ENCODE assay signal across 8 cellular contexts in the genomic region with DNA sequence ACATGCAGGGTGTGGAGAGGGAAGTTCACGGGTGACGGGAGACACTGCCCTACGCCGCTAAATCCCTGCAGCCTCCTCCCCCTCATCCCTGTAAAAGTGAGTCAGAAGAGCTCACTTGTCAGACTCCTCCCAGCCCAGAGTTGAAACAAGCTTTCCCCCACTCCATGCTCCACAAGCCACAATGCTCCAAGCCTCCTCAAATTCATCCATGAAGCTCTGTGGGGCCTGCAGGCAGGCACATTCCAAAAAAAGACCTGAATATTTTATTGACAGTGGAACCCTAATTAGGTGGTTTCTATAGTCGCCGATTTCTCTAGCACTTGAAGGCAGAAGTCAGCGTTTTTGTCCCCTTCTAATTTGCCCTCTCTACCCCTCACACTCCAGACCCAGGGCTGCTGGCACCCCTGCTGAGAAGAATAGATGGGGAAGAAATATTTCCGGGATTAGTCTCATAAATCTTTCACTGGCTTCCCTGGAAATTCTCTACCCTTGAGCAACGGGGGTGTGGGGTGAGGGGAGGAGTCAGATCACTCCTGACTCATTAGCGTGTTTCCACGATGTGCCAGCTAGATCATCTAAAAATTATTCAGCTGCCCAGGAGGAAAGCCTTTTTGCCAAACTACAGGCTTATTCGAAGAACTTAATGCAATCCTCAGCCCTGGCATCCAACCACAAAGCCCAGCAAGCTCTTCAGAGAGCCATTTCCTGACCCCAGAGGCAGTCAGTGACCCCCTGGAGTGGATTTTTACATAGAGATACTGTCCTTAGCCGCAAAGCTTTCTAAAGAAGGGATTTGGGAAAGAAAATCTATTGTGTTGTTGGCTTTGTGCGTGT.
DNase-seq lines count a peak whose midpoint lies in the region; ATAC-seq and TF ChIP-seq lines count a peak whose summit lies in the region.

No MANE protein-coding gene starts in this region.

- H3K27me3 Mint-ChIP-seq in CD14-positive monocyte (ENCODE audit: low read depth in 3 of 3), result peaks cover 0 to 4% (median 2%) of the 10 kb centered on the region in 3 donors

- no peak overlapping the region for H2BK15ac ChIP-seq in neuronal stem cell (ENCODE audit: low read length)

- H3K4me1 ChIP-seq in neuronal stem cell (ENCODE audit: control insufficient read depth in 2 of 2, insufficient read depth in 1 of 2, low read depth in 1 of 2, low read length in 2 of 2), result peaks cover 12 to 21% of the 10 kb centered on the region in 2 donors

- H3K4me3 ChIP-seq in neuronal stem cell (ENCODE audit: low read length in 2 of 2), result peak overlapping the region in 1 of 2 donors; percentile 29

- H3K4me2 ChIP-seq in neuronal stem cell (ENCODE audit: insufficient read depth, low read length, poor library complexity, severe bottlenecking), result peak overlapping the region; percentile 33

- intact Hi-C loops in CD14-positive monocyte (cut with micrococcal nuclease), result no loop called here

- no peak overlapping the region for H3K9ac ChIP-seq in neuronal stem cell (ENCODE audit: low read depth, low read length, poor library complexity)

- no peak overlapping the region for H4K8ac ChIP-seq in neuronal stem cell (ENCODE audit: low read depth, low read length)

- no peak overlapping the region for H2BK12ac ChIP-seq in neuronal stem cell (ENCODE audit: low read length)

- H3K23ac ChIP-seq in neuronal stem cell (ENCODE audit: low read depth, low read length, poor library complexity), result no peak overlapping the region

- ATAC-seq in HG03460 (IDR thresholded peaks at IDR 0.05; ENCODE audit: unreplicated experiment) (no peak), HG02759 (IDR thresholded peaks at IDR 0.05; ENCODE audit: unreplicated experiment) (no peak)

- H2AK5ac ChIP-seq in neuronal stem cell (ENCODE audit: low read depth, low read length), result no peak overlapping the region

- H3K36me3 Mint-ChIP-seq in CD14-positive monocyte, result no peaks in the 10 kb centered on the region

- H3K18ac ChIP-seq in neuronal stem cell (ENCODE audit: low read length), result peak overlapping the region; percentile 63

- no peak overlapping the region for H4K91ac ChIP-seq in neuronal stem cell (ENCODE audit: low read depth, low read length, poor library complexity)

- WGBS in neuronal stem cell (ENCODE audit: extremely low coverage in 2 of 2, insufficient read length in 2 of 2, insufficient replicate concordance in 1 of 2), 2 donors, result no CpG with 5 or more reads among the region's 14 CpGs

- H2BK5ac ChIP-seq in neuronal stem cell (ENCODE audit: low read length), result no peak overlapping the region

- peak overlapping the region in 1 of 2 donors; percentile 1 for H3K4me3 Mint-ChIP-seq in CD14-positive monocyte

- no peak overlapping the region for H3K14ac ChIP-seq in neuronal stem cell (ENCODE audit: low read length)

- TF ChIP-seq CTCF in CD14-positive monocyte (IDR thresholded peaks at IDR 0.05), result no peak

- peak; percentile 97 for DNase-seq in EL
- peak; percentile 98 for DNase-seq in NCI-H226
- DNase-seq in dermis blood vessel endothelial cell, result peak; percentile 75
- DNase-seq in neuronal stem cell (ENCODE audit: low spot score), result peak; percentile 46
- DNase-seq in activated gamma-delta T cell (lab: John Stamatoyannopoulos, UW), result no peak
- DNase-seq in CD14-positive monocyte (ENCODE audit: low spot score), result no peak

- peak overlapping the region in 1 of 7 donors; percentile 42 for H3K27ac Mint-ChIP-seq in CD14-positive monocyte

- H3K9me3 ChIP-seq in neuronal stem cell (replicated peaks in 1 of 2; ENCODE audit: control insufficient read depth in 2 of 2, insufficient read depth in 1 of 2, low read depth in 1 of 2, low read length in 2 of 2), result no peaks in the 10 kb centered on the region

- H3K27me3 ChIP-seq in neuronal stem cell (ENCODE audit: control insufficient read depth in 3 of 3, insufficient read depth in 3 of 3, low read depth in 1 of 3, low read length in 3 of 3), result no peaks in the 10 kb centered on the region

- no peaks in the 10 kb centered on the region for H3K79me1 ChIP-seq in neuronal stem cell (ENCODE audit: low read depth, low read length)

- no peak overlapping the region for H3K4ac ChIP-seq in neuronal stem cell (ENCODE audit: low read length)

- no peak overlapping the region for H2BK120ac ChIP-seq in neuronal stem cell (ENCODE audit: low read depth, low read length)

- no peaks in the 10 kb centered on the region for H3K36me3 ChIP-seq in neuronal stem cell (replicated peaks in 1 of 2; ENCODE audit: control insufficient read depth in 2 of 2, insufficient read depth in 2 of 2, low read length in 2 of 2)

- peak overlapping the region; percentile 81 for H3K27ac ChIP-seq in neuronal stem cell (replicated peaks; ENCODE audit: low read length)

- peaks cover 0 to 2% (median 0%) of the 10 kb centered on the region in 7 donors for H3K9me3 Mint-ChIP-seq in CD14-positive monocyte

- peaks cover 14% of the 10 kb centered on the region for H3K4me1 Mint-ChIP-seq in CD14-positive monocyte

- H2AFZ ChIP-seq in neuronal stem cell (ENCODE audit: low read length), result peak overlapping the region; percentile 78

Comparison
In these comparisons a context has a peak if more than half of its experiments do, and no peak if none do; other contexts are left out.
1. DNase-seq: peak in EL (single experiment), NCI-H226 (single experiment), dermis blood vessel endothelial cell (single experiment) and neuronal stem cell (single experiment); none in activated gamma-delta T cell (single experiment) and CD14-positive monocyte (single experiment).